In the genomic region with DNA sequence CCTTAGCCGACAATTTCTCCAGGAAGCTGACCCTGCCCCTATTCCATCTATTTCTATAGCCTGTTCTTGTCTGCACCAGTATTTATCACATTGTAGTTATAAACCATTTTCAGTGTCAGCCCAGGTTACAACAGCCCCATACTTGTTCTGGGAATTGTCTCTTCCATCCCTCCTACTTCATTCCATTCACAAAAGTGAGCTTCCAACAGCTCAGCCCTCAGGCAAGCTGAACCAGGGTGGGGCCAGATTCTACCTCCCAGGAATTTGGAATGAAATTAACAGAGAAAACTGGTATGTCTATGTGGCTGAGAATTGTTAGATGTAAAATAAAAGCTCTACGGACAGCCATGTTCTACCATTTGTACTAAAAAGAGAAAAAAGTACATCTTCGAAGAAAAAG, we compare ENCODE assay signal across 18 cellular contexts.
"Had no signal": no experiment of that assay in that cellular context is flagged by ENCODE, and none has a peak within 500 bp of the region (broad histone marks: within the 10 kb centered on the region; RNA-seq: fewer than 3 reads in every experiment).

No MANE protein-coding gene starts in this region.

- H3K4me3 ChIP-seq: adrenal gland, colonic mucosa, gastrocnemius medialis, heart right ventricle, right atrium auricular region, upper lobe of right lung had no signal

- H3K9me3 ChIP-seq: adrenal gland, colonic mucosa, gastrocnemius medialis, heart right ventricle, right atrium auricular region, upper lobe of right lung had no signal

- H3K27ac Mint-ChIP-seq: activated CD4-positive, alpha-beta T cell treated with anti-CD3 and anti-CD28 coated beads, Interleukin-2, amount 10 ng/mL, durations not matched to agents 7 days and 5 days; activated naive CD4-positive, alpha-beta T cell treated with anti-CD3 and anti-CD28 coated beads, Interleukin-2, amount 10 ng/mL, durations not matched to agents 7 days and 5 days; activated T-helper 17 cell treated with anti-CD3 and anti-CD28 coated beads, Interleukin-2, amount 50 U/mL, for 72 hours; T-cell had no signal

- DNase-seq: activated CD4-positive, alpha-beta T cell treated with anti-CD3 and anti-CD28 coated beads, Interleukin-2, amount 10 ng/mL, durations not matched to agents 7 days and 5 days; activated naive CD4-positive, alpha-beta T cell treated with anti-CD3 and anti-CD28 coated beads, Interleukin-2, amount 10 ng/mL, durations not matched to agents 7 days and 5 days; activated T-cell treated with anti-CD3 and anti-CD28 coated beads for 4 hours; adrenal gland; caudate nucleus; colonic mucosa; gastrocnemius medialis; heart right ventricle; midbrain; posterior cingulate gyrus; stimulated activated naive B cell treated with anti-CD40 and anti-IgM and Interleukin-4, amounts not matched to agents 10 μg/mL and 1 μg/mL and 100 μg/mL, for 72 hours; substantia nigra; T-cell; upper lobe of right lung; WERI-Rb-1 had no signal

- H3K27ac ChIP-seq: adrenal gland, colonic mucosa, gastrocnemius medialis, heart right ventricle, right atrium auricular region, upper lobe of right lung, WERI-Rb-1 had no signal

- H3K36me3 ChIP-seq: adrenal gland, colonic mucosa, gastrocnemius medialis, heart right ventricle, right atrium auricular region, upper lobe of right lung had no signal

- H3K9me3 Mint-ChIP-seq: activated CD4-positive, alpha-beta T cell treated with anti-CD3 and anti-CD28 coated beads, Interleukin-2, amount 10 ng/mL, durations not matched to agents 7 days and 5 days; activated naive CD4-positive, alpha-beta T cell treated with anti-CD3 and anti-CD28 coated beads, Interleukin-2, amount 10 ng/mL, durations not matched to agents 7 days and 5 days; activated T-helper 17 cell treated with anti-CD3 and anti-CD28 coated beads, Interleukin-2, amount 50 U/mL, for 72 hours; T-cell had no signal

- H3K36me3 Mint-ChIP-seq: activated naive CD4-positive, alpha-beta T cell treated with anti-CD3 and anti-CD28 coated beads, Interleukin-2, amount 10 ng/mL, durations not matched to agents 7 days and 5 days had no signal

- H3K4me3 Mint-ChIP-seq: activated CD4-positive, alpha-beta T cell treated with anti-CD3 and anti-CD28 coated beads, Interleukin-2, amount 10 ng/mL, durations not matched to agents 7 days and 5 days; activated naive CD4-positive, alpha-beta T cell treated with anti-CD3 and anti-CD28 coated beads, Interleukin-2, amount 10 ng/mL, durations not matched to agents 7 days and 5 days; activated T-helper 17 cell treated with anti-CD3 and anti-CD28 coated beads, Interleukin-2, amount 50 U/mL, for 72 hours; stimulated activated naive B cell treated with anti-CD40 and anti-IgM and Interleukin-4, amounts not matched to agents 10 μg/mL and 1 μg/mL and 100 μg/mL, for 72 hours; T-cell had no signal

- FAIRE-seq: endothelial cell of umbilical vein had no signal

- H3K27me3 Mint-ChIP-seq: activated CD4-positive, alpha-beta T cell treated with anti-CD3 and anti-CD28 coated beads, Interleukin-2, amount 10 ng/mL, durations not matched to agents 7 days and 5 days; activated naive CD4-positive, alpha-beta T cell treated with anti-CD3 and anti-CD28 coated beads, Interleukin-2, amount 10 ng/mL, durations not matched to agents 7 days and 5 days; activated T-helper 17 cell treated with anti-CD3 and anti-CD28 coated beads, Interleukin-2, amount 50 U/mL, for 72 hours; stimulated activated naive B cell treated with anti-CD40 and anti-IgM and Interleukin-4, amounts not matched to agents 10 μg/mL and 1 μg/mL and 100 μg/mL, for 72 hours; T-cell had no signal

- ATAC-seq: activated T-helper 17 cell treated with anti-CD3 and anti-CD28 coated beads, Interleukin-2, amount 50 U/mL, for 72 hours; gastrocnemius medialis; heart right ventricle; stimulated activated naive B cell treated with anti-CD40 and anti-IgM and Interleukin-4, amounts not matched to agents 10 μg/mL and 1 μg/mL and 100 μg/mL, for 72 hours; T-cell; upper lobe of right lung had no signal
